ENCODE assay signal across 15 cellular contexts in genomic region chr2:32937602-32938450, GRCh38. TPM values are rescaled to one million over a fixed set of nuclear protein-coding genes. Genes with fewer than 3 reads are reported as not detected.
DNase-seq lines count a peak whose midpoint lies in the region; ATAC-seq and TF ChIP-seq lines count a peak whose summit lies in the region.
"Had no signal": no experiment of that assay in that cellular context is flagged by ENCODE, and none has a peak within 500 bp of the region (broad histone marks: within the 10 kb centered on the region; RNA-seq: fewer than 3 reads in every experiment).

No MANE protein-coding gene starts in this region.

- TF ChIP-seq CTCF in Caco-2 (IDR thresholded peaks at IDR 0.05; ENCODE audit: insufficient read depth in 1 of 2, low read depth in 1 of 2, low read length in 1 of 2, severe bottlenecking in 1 of 2, unreplicated experiment in 1 of 2) = no peak

- CTCF ChIA-PET in Caco-2 (lab: Charles Lee) = interaction anchor here (1.1 kb wide), 1 partner anchor 458 kb away, joined by 4 read pairs; no protein-coding TSS in a partner anchor

- no peaks in the 10 kb centered on the region for H3K9me3 Mint-ChIP-seq in Caco-2 (ENCODE audit: unreplicated experiment)
- H3K9me3 Mint-ChIP-seq in stimulated activated memory B cell treated with anti-CD40 and anti-IgM and Interleukin-4, amounts not matched to agents 10 μg/mL and 1 μg/mL and 100 μg/mL, for 72 hours = no peaks in the 10 kb centered on the region
- H3K9me3 Mint-ChIP-seq: activated CD8-positive, alpha-beta T cell treated with anti-CD3 and anti-CD28 coated beads for 36 hours; activated naive CD8-positive, alpha-beta T cell treated with anti-CD3 and anti-CD28 coated beads, Interleukin-2, amount 50 U/mL, for 24 hours had no signal

- peak overlapping the region; percentile 10 for H3K4me3 Mint-ChIP-seq in Caco-2 (ENCODE audit: unreplicated experiment)
- no peak overlapping the region for H3K4me3 Mint-ChIP-seq in stimulated activated memory B cell treated with anti-CD40 and anti-IgM and Interleukin-4, amounts not matched to agents 10 μg/mL and 1 μg/mL and 100 μg/mL, for 72 hours
- H3K4me3 Mint-ChIP-seq: activated CD8-positive, alpha-beta T cell treated with anti-CD3 and anti-CD28 coated beads for 36 hours; activated naive CD8-positive, alpha-beta T cell treated with anti-CD3 and anti-CD28 coated beads, Interleukin-2, amount 50 U/mL, for 24 hours had no signal

- H3K4me3 ChIP-seq in Caco-2 (ENCODE audit: low read depth, low read length) = no peak overlapping the region
- H3K4me3 ChIP-seq: psoas muscle, SJSA1, tibial nerve had no signal

- no peaks in the 10 kb centered on the region for H3K9me3 ChIP-seq in Caco-2
- H3K9me3 ChIP-seq: psoas muscle, SJSA1, tibial nerve had no signal

- DNase-seq in Caco-2 (peak; percentile 62 to 70), LHCN-M2 (ENCODE audit: low read depth) (peak; percentile 25), astrocyte of the hippocampus (ENCODE audit: low read depth, low spot score) (peak; percentile 51), iris pigment epithelial cell (ENCODE audit: low read depth) (peak; percentile 59)
- DNase-seq in activated CD4-positive, alpha-beta T cell treated with anti-CD3 and anti-CD28 coated beads, Interleukin-2, amount 50 U/mL, for 4 hours = no peak
- no peak for DNase-seq in activated T-cell treated with anti-CD3 and anti-CD28 coated beads, Interleukin-2, amount 50 U/mL, for 1 hour
- no peak for DNase-seq in activated naive CD4-positive, alpha-beta T cell (lab: John Stamatoyannopoulos, UW)
- DNase-seq: activated CD8-positive, alpha-beta T cell treated with anti-CD3 and anti-CD28 coated beads for 36 hours; activated naive CD8-positive, alpha-beta T cell treated with anti-CD3 and anti-CD28 coated beads, Interleukin-2, amount 50 U/mL, for 24 hours; NCI-H2081 treated with DMSO at 0.1 percent for 48 hours; psoas muscle had no signal

- no peak overlapping the region for H3K27ac Mint-ChIP-seq in Caco-2 (ENCODE audit: unreplicated experiment)
- no peak overlapping the region for H3K27ac Mint-ChIP-seq in stimulated activated memory B cell treated with anti-CD40 and anti-IgM and Interleukin-4, amounts not matched to agents 10 μg/mL and 1 μg/mL and 100 μg/mL, for 72 hours
- H3K27ac Mint-ChIP-seq: activated CD8-positive, alpha-beta T cell treated with anti-CD3 and anti-CD28 coated beads for 36 hours; activated naive CD8-positive, alpha-beta T cell treated with anti-CD3 and anti-CD28 coated beads, Interleukin-2, amount 50 U/mL, for 24 hours had no signal

- no peak for ATAC-seq in stimulated activated memory B cell treated with anti-CD40 and anti-IgM and Interleukin-4, amounts not matched to agents 10 μg/mL and 1 μg/mL and 100 μg/mL, for 72 hours
- ATAC-seq: activated CD8-positive, alpha-beta T cell treated with anti-CD3 and anti-CD28 coated beads for 36 hours; activated naive CD8-positive, alpha-beta T cell treated with anti-CD3 and anti-CD28 coated beads, Interleukin-2, amount 50 U/mL, for 24 hours; left lobe of liver; psoas muscle had no signal

- intact Hi-C loops in Caco-2 (cut with micrococcal nuclease; ENCODE audit: unreplicated experiment) = loop anchor here (2.0 kb wide), 1 partner anchor 165 kb away; no protein-coding TSS in a partner anchor

- peaks cover 30% of the 10 kb centered on the region for H3K4me1 Mint-ChIP-seq in Caco-2 (ENCODE audit: low read depth, unreplicated experiment)
- no peaks in the 10 kb centered on the region for H3K4me1 Mint-ChIP-seq in stimulated activated memory B cell treated with anti-CD40 and anti-IgM and Interleukin-4, amounts not matched to agents 10 μg/mL and 1 μg/mL and 100 μg/mL, for 72 hours
- H3K4me1 Mint-ChIP-seq: activated naive CD8-positive, alpha-beta T cell treated with anti-CD3 and anti-CD28 coated beads, Interleukin-2, amount 50 U/mL, for 24 hours had no signal

- peaks cover 4% of the 10 kb centered on the region for H3K36me3 Mint-ChIP-seq in Caco-2 (ENCODE audit: insufficient read depth, unreplicated experiment)
- no peaks in the 10 kb centered on the region for H3K36me3 Mint-ChIP-seq in stimulated activated memory B cell treated with anti-CD40 and anti-IgM and Interleukin-4, amounts not matched to agents 10 μg/mL and 1 μg/mL and 100 μg/mL, for 72 hours

- no peaks in the 10 kb centered on the region for H3K27me3 ChIP-seq in Caco-2 (replicated peaks; ENCODE audit: control insufficient read depth, insufficient read depth, low read length)
- H3K27me3 ChIP-seq: SJSA1, tibial nerve had no signal

- BruUV-seq in Caco-2 (replicated peaks; lab: Mats Ljungman, UMichigan) = no TSS peak

- POLR2A ChIA-PET in Caco-2 (lab: Charles Lee) = no interaction called here

- H3K27me3 Mint-ChIP-seq in Caco-2 (ENCODE audit: insufficient read depth, unreplicated experiment) = no peaks in the 10 kb centered on the region
- peaks cover 65% of the 10 kb centered on the region for H3K27me3 Mint-ChIP-seq in stimulated activated memory B cell treated with anti-CD40 and anti-IgM and Interleukin-4, amounts not matched to agents 10 μg/mL and 1 μg/mL and 100 μg/mL, for 72 hours

- no peaks in the 10 kb centered on the region for H3K36me3 ChIP-seq in Caco-2 (ENCODE audit: control insufficient read depth, insufficient read depth, low read length)
- H3K36me3 ChIP-seq: SJSA1, tibial nerve had no signal

- peaks cover 14% of the 10 kb centered on the region for H3K4me1 ChIP-seq in Caco-2
- H3K4me1 ChIP-seq: psoas muscle, tibial nerve had no signal

RNA-seq across cellular contexts. Expression of gene LTBP1, which starts 8.9 kb away (rescaled TPM):
- 64.2 and 64.9 TPM in 2 replicates for total RNA-seq in Caco-2 (2022)
- total RNA-seq in LHCN-M2 (2014; rRNA removed) = 79.2 and 89.4 TPM in 2 replicates
- polyA plus RNA-seq in LHCN-M2 (2012) = 4.5 TPM

Comparison
In these comparisons a context has a peak if more than half of its experiments do, and no peak if none do; other contexts are left out.
1. DNase-seq: peak in Caco-2 (2 of 2), LHCN-M2 (single experiment), astrocyte of the hippocampus (single experiment) and iris pigment epithelial cell (single experiment); none in activated CD4-positive, alpha-beta T cell treated with anti-CD3 and anti-CD28 coated beads, Interleukin-2, amount 50 U/mL, for 4 hours (0 of 2), activated T-cell treated with anti-CD3 and anti-CD28 coated beads, Interleukin-2, amount 50 U/mL, for 1 hour (single experiment) and activated naive CD4-positive, alpha-beta T cell (0 of 4).